Comparison of ENCODE assay signal across 8 cellular contexts in genomic region chr11:64208086-64208795, GRCh38. TPM values are rescaled to one million over a fixed set of nuclear protein-coding genes. Genes with fewer than 3 reads are reported as not detected.
DNase-seq lines count a peak whose midpoint lies in the region; ATAC-seq and TF ChIP-seq lines count a peak whose summit lies in the region.

No MANE protein-coding gene starts in this region.

- no peak overlapping the region for H3K4me3 Mint-ChIP-seq in type B pancreatic cell

- peaks cover 14% of the 10 kb centered on the region for H3K36me3 Mint-ChIP-seq in type B pancreatic cell

- peak; percentile 6 for ATAC-seq in GM18505 (IDR thresholded peaks at IDR 0.05; ENCODE audit: unreplicated experiment)
- ATAC-seq in gastrocnemius medialis, result no peak
- ATAC-seq in GM18907 (IDR thresholded peaks at IDR 0.05; ENCODE audit: unreplicated experiment), result no peak

- no peaks in the 10 kb centered on the region for H3K27me3 Mint-ChIP-seq in type B pancreatic cell

- TF ChIP-seq CTCF in fibroblast of villous mesenchyme (IDR thresholded peaks at IDR 0.05; ENCODE audit: insufficient read depth, low read depth, low read length) (no peak), gastrocnemius medialis (IDR thresholded peaks at IDR 0.05 in 4 of 5, conservative IDR thresholded peaks at IDR 0.05 in 1 of 5) (no peak), lower leg skin (IDR thresholded peaks at IDR 0.05) (no peak), type B pancreatic cell (conservative IDR thresholded peaks at IDR 0.05) (no peak)

- no peak for DNase-seq in SJSA1 (ENCODE audit: low read depth in 1 of 2, low spot score in 2 of 2)
- no peak for DNase-seq in fibroblast of villous mesenchyme (ENCODE audit: low read depth)
- no peak for DNase-seq in gastrocnemius medialis
- no peak for DNase-seq in lower leg skin (ENCODE audit: low spot score in 2 of 2)
- DNase-seq in type B pancreatic cell (ENCODE audit: extremely low spot score, unreplicated experiment), result no peak
- DNase-seq in COLO668 (lab: John Stamatoyannopoulos, UW; ENCODE audit: unreplicated experiment), result no peak

- H3K36me3 ChIP-seq in SJSA1, result peaks cover 52% of the 10 kb centered on the region
- peaks cover 3 to 37% of the 10 kb centered on the region in 2 donors for H3K36me3 ChIP-seq in gastrocnemius medialis

- H3K9me3 Mint-ChIP-seq in type B pancreatic cell, result no peaks in the 10 kb centered on the region

- no peak for TF ChIP-seq POLR2A in GM18505 (IDR thresholded peaks at IDR 0.05; ENCODE audit: borderline replicate concordance, extremely low read depth, insufficient read depth, insufficient read length)
- no peak for TF ChIP-seq POLR2A in gastrocnemius medialis (IDR thresholded peaks at IDR 0.05)
- TF ChIP-seq POLR2A in lower leg skin (IDR thresholded peaks at IDR 0.05), result no peak

- H3K27ac Mint-ChIP-seq in type B pancreatic cell, result no peak overlapping the region

- H3K4me1 ChIP-seq in SJSA1 (replicated peaks) (peaks cover 25% of the 10 kb centered on the region), gastrocnemius medialis (peaks cover 14 to 16% of the 10 kb centered on the region in 2 donors)

- peaks cover 10% of the 10 kb centered on the region for H3K4me1 Mint-ChIP-seq in type B pancreatic cell (ENCODE audit: unreplicated experiment)

- H3K27me3 ChIP-seq in SJSA1 (replicated peaks) (no peaks in the 10 kb centered on the region), gastrocnemius medialis (no peaks in the 10 kb centered on the region)

- in situ Hi-C loops in gastrocnemius medialis (cut with MboI; ENCODE audit: low sequenced_read_pairs in 4 of 4), result loop anchor here in 1 of 4 donors (5.0 kb wide), 1 partner anchor 94 kb away; the partner anchor contains the start of gene CATSPERZ

- intact Hi-C loops in gastrocnemius medialis (cut with DNase I; ENCODE audit: low total_unique reads), result no loop called here
- intact Hi-C loops in lower leg skin (cut with DNase I; ENCODE audit: low total_unique reads), result loop anchor here (5.0 kb wide), 2 partner anchors 94 to 729 kb away; partner anchors contain the start of genes CATSPERZ and GPHA2

- 77 to 88% methylated on average over 20 to 23 of the region's 23 CpGs for WGBS in lower leg skin, 2 donors

- H3K4me3 ChIP-seq in SJSA1 (no peak overlapping the region), fibroblast of villous mesenchyme (ENCODE audit: low read depth, low read length) (peak overlapping the region; percentile 10), gastrocnemius medialis (peak overlapping the region; percentile 37 to 47 (median 44)), lower leg skin (ENCODE audit: low read depth, poor library complexity, severe bottlenecking) (no peak overlapping the region)

- peak overlapping the region; percentile 62 for H3K27ac ChIP-seq in SJSA1
- peak overlapping the region; percentile 70 to 78 (median 78) for H3K27ac ChIP-seq in gastrocnemius medialis

- H3K9me3 ChIP-seq in SJSA1 (replicated peaks), result no peaks in the 10 kb centered on the region
- H3K9me3 ChIP-seq in gastrocnemius medialis, result no peaks in the 10 kb centered on the region

RNA-seq across cellular contexts. Expression of gene FERMT3, which starts 1.7 kb away (rescaled TPM):
- 0.84 TPM in 1 of 2 replicates, not detected in the other for total RNA-seq in SJSA1 (2014; rRNA removed; shearing (Covaris generic))
- total RNA-seq in fibroblast of villous mesenchyme (4.3 and 7.4 TPM in 2 replicates), gastrocnemius medialis (10 to 100 TPM in 1 of 4 donors, 1 to 10 TPM in 3; 2.8 to 10.4 (median 6.1) TPM), lower leg skin (10 to 100 TPM in 2 of 4 donors, 1 to 10 TPM in 2; 5.1 to 10.5 (median 8.9) TPM), type B pancreatic cell (ENCODE audit: low replicate concordance) (3.5 and 6.9 TPM in 2 replicates)

RNA-seq across cellular contexts. Expression of gene TRPT1, which starts 17.7 kb away (rescaled TPM):
- total RNA-seq in SJSA1 (2014; rRNA removed; shearing (Covaris generic)), result 49.4 and 50.2 TPM in 2 replicates
- total RNA-seq in fibroblast of villous mesenchyme, result 32.4 and 33.2 TPM in 2 replicates
- 100 to 1,000 TPM in 3 of 4 donors, 10 to 100 TPM in 1; 80.9 to 231 (median 139) TPM for total RNA-seq in gastrocnemius medialis
- total RNA-seq in lower leg skin, result 10 to 100 TPM; 36.9 to 66.6 (median 44.1) TPM
- total RNA-seq in type B pancreatic cell (ENCODE audit: low replicate concordance), result 34.2 and 38.9 TPM in 2 replicates

RNA-seq across cellular contexts. Expression of gene NUDT22, which starts 17.8 kb away (rescaled TPM):
- total RNA-seq in SJSA1 (2014; rRNA removed; shearing (Covaris generic)), result 81.5 and 152 TPM in 2 replicates
- 43.6 and 80.5 TPM in 2 replicates for total RNA-seq in fibroblast of villous mesenchyme
- total RNA-seq in gastrocnemius medialis, result 10 to 100 TPM; 32.3 to 70.7 (median 53.4) TPM
- 10 to 100 TPM; 44.7 to 75.6 (median 68.3) TPM for total RNA-seq in lower leg skin
- total RNA-seq in type B pancreatic cell (ENCODE audit: low replicate concordance), result 47.9 and 49.0 TPM in 2 replicates

RNA-seq across cellular contexts. Expression of gene DNAJC4, which starts 22.1 kb away (rescaled TPM):
- 2.7 and 11.9 TPM in 2 replicates for total RNA-seq in SJSA1 (2014; rRNA removed; shearing (Covaris generic))
- total RNA-seq in fibroblast of villous mesenchyme, result 6.5 and 9.3 TPM in 2 replicates
- 10 to 100 TPM; 13.8 to 30.0 (median 18.9) TPM for total RNA-seq in gastrocnemius medialis
- 10 to 100 TPM; 19.2 to 37.6 (median 30.8) TPM for total RNA-seq in lower leg skin
- total RNA-seq in type B pancreatic cell (ENCODE audit: low replicate concordance), result 48.2 and 50.8 TPM in 2 replicates

RNA-seq across cellular contexts. Expression of gene STIP1, which starts 22.3 kb away (rescaled TPM):
- 402 and 488 TPM in 2 replicates for total RNA-seq in SJSA1 (2014; rRNA removed; shearing (Covaris generic))
- 149 and 206 TPM in 2 replicates for total RNA-seq in fibroblast of villous mesenchyme
- total RNA-seq in gastrocnemius medialis, result 100 to 1,000 TPM; 141 to 193 (median 168) TPM
- 10 to 100 TPM; 67.5 to 86.0 (median 78.3) TPM for total RNA-seq in lower leg skin
- total RNA-seq in type B pancreatic cell (ENCODE audit: low replicate concordance), result 176 and 206 TPM in 2 replicates

Comparison
In these comparisons a context has a peak if more than half of its experiments do, and no peak if none do; other contexts are left out.
1. H3K4me3 ChIP-seq: peak in fibroblast of villous mesenchyme (single experiment) and gastrocnemius medialis (4 of 4); none in SJSA1 (single experiment) and lower leg skin (single experiment).